In genomic region chr4:123408471-123409084, GRCh38 we compare ENCODE assay signal across 1 cellular context.
TF ChIP-seq lines count a peak whose summit lies in the region.

No MANE protein-coding gene starts in this region.

TF ChIP-seq in WTC11, 78 proteins besides CTCF, POLR2A, EP300 and RAD21 (continued from another document):
- no peak for TF ChIP-seq ATF3 (CRISPR knock-in tag; conservative IDR thresholded peaks at IDR 0.05)
- TF ChIP-seq HMGXB4 (CRISPR knock-in tag; IDR thresholded peaks at IDR 0.05): no peak
- TF ChIP-seq ZNF219 (CRISPR knock-in tag; IDR thresholded peaks at IDR 0.05; ENCODE audit: borderline replicate concordance): no peak
